Comparison of ENCODE assay signal across 8 cellular contexts in the genomic region with DNA sequence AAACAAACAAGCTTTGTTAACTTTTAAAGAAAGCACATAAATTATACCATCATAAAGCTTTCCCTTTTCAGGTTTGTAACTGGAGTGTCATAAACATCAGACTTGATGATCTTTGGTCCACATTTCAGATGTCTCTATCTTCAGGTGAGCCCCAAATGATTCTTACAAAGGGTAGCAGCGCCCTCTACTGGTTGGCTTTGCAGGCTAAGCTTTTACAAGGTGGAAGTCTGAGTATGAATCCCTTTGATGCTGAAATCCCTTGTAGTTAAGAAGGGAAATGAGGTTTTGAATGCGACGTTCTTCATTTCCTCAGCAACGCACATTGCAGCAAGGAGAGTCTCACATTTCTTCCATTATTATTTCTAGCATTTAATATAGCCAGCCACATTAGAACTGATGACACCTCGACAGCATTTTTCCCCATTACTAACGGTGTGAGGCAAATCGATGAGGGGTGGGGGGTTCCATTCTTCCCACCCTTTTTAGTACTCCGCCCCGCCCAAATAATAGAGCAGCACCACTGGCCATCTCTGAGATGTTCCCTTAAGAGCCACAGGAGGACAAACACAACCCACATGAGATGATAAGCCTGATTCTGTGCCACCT.
A peak's percentile ranks its signal among the peaks of the same experiment; 100 is the strongest.
DNase-seq lines count a peak whose midpoint lies in the region; ATAC-seq and TF ChIP-seq lines count a peak whose summit lies in the region.

No MANE protein-coding gene starts in this region.

- DNase-seq in C1 segment of cervical spinal cord (lab: John Stamatoyannopoulos, UW): peak in 10 of 14 donors; percentile 1 to 43 (median 9)
- DNase-seq in NCI-H226: peak; percentile 47
- peak; percentile 22 for DNase-seq in activated CD4-positive, alpha-beta T cell treated with anti-CD3 and anti-CD28 coated beads for 1 hour
- DNase-seq in choroid plexus epithelial cell (ENCODE audit: low read depth): peak; percentile 94
- peak; percentile 52 for DNase-seq in lower lobe of right lung
- peak; percentile 58 for DNase-seq in stimulated activated CD8-positive, alpha-beta memory T cell treated with anti-CD3 and anti-CD28 coated beads, Interleukin-15, amount 100 ng/mL, for 24 hours (ENCODE audit: low read depth)

- H3K27me3 ChIP-seq in lower lobe of right lung (ENCODE audit: low read depth): no peaks in the 10 kb centered on the region

- H3K36me3 ChIP-seq in lower lobe of right lung: no peaks in the 10 kb centered on the region

- H3K9me3 ChIP-seq in lower lobe of right lung: no peaks in the 10 kb centered on the region

- no peak overlapping the region for H3K4me3 ChIP-seq in choroid plexus epithelial cell (ENCODE audit: low read depth, low read length)
- no peak overlapping the region for H3K4me3 ChIP-seq in lower lobe of right lung

- intact Hi-C loops in lower lobe of right lung (cut with DNase I): no loop called here

- peak; percentile 81 for ATAC-seq in GM19023 (IDR thresholded peaks at IDR 0.05; ENCODE audit: unreplicated experiment)
- peak; percentile 89 for ATAC-seq in HG03280 (IDR thresholded peaks at IDR 0.05; ENCODE audit: unreplicated experiment)
- peak; percentile 69 to 87 for ATAC-seq in lower lobe of right lung

- H3K4me1 ChIP-seq in lower lobe of right lung: no peaks in the 10 kb centered on the region

- no peak overlapping the region for H3K27ac ChIP-seq in lower lobe of right lung

- TF ChIP-seq CTCF in choroid plexus epithelial cell (conservative IDR thresholded peaks at IDR 0.05; ENCODE audit: low read depth, low read length) (peak; percentile 96), lower lobe of right lung (IDR thresholded peaks at IDR 0.05) (peak; percentile 83)

Comparison
In these comparisons a context has a peak if more than half of its experiments do, and no peak if none do; other contexts are left out.
1. DNase-seq: peak in every context shown above with its lines; median percentile 94 in choroid plexus epithelial cell; 58 in stimulated activated CD8-positive, alpha-beta memory T cell treated with anti-CD3 and anti-CD28 coated beads, Interleukin-15, amount 100 ng/mL, for 24 hours; 52 in lower lobe of right lung; 47 in NCI-H226; 22 in activated CD4-positive, alpha-beta T cell treated with anti-CD3 and anti-CD28 coated beads for 1 hour; 9 in C1 segment of cervical spinal cord.